8 cellular contexts compared by ENCODE assay signal in genomic region chr16:28879841-28880588, GRCh38. TPM values are rescaled to one million over a fixed set of nuclear protein-coding genes. Genes with fewer than 3 reads are reported as not detected.
DNase-seq lines count a peak whose midpoint lies in the region; ATAC-seq lines count a peak whose summit lies in the region.

No MANE protein-coding gene starts in this region.

- H3K4me1 ChIP-seq in ectodermal cell (ENCODE audit: control insufficient read depth, insufficient read depth, low read length) = peaks cover 28% of the 10 kb centered on the region

- no peaks in the 10 kb centered on the region for H3K36me3 ChIP-seq in ectodermal cell (ENCODE audit: control insufficient read depth, insufficient read depth, low read length)

- CTCF ChIA-PET in activated CD4-positive, alpha-beta memory T cell treated with anti-CD3 and anti-CD28 coated beads, Interleukin-2, amount 10 ng/mL, durations not matched to agents 7 days and 5 days (lab: Charles Lee) = interaction anchor here (0.9 to 1.7 kb wide), 4 partner anchors 34 to 65 kb away, joined by 4 to 7 read pairs (median 4); partner anchors contain the start of gene TUFM

- H3K9me3 ChIP-seq in ectodermal cell (ENCODE audit: control insufficient read depth, low read length) = no peaks in the 10 kb centered on the region

- peak overlapping the region; percentile 26 for H3K27ac Mint-ChIP-seq in activated CD4-positive, alpha-beta memory T cell treated with anti-CD3 and anti-CD28 coated beads, Interleukin-2, amount 10 ng/mL, durations not matched to agents 7 days and 5 days

- H3K4me1 Mint-ChIP-seq in activated CD4-positive, alpha-beta memory T cell treated with anti-CD3 and anti-CD28 coated beads, Interleukin-2, amount 10 ng/mL, durations not matched to agents 7 days and 5 days = peaks cover 35% of the 10 kb centered on the region

- ATAC-seq in GM19438 (IDR thresholded peaks at IDR 0.05; ENCODE audit: low read depth, unreplicated experiment) = peak; percentile 82

- peaks cover 4% of the 10 kb centered on the region for H3K27me3 ChIP-seq in ectodermal cell (ENCODE audit: control insufficient read depth, insufficient read depth, low read length, poor library complexity, severe bottlenecking)

- peak overlapping the region; percentile 60 for H3K27ac ChIP-seq in ectodermal cell (ENCODE audit: insufficient read depth, low read depth, low read length, poor library complexity, severe bottlenecking)

- peak overlapping the region; percentile 88 for H3K4me3 Mint-ChIP-seq in activated CD4-positive, alpha-beta memory T cell treated with anti-CD3 and anti-CD28 coated beads, Interleukin-2, amount 10 ng/mL, durations not matched to agents 7 days and 5 days

- 1% methylated on average over 66 of the region's 66 CpGs for WGBS in ectodermal cell, 2 experiments

- no peaks in the 10 kb centered on the region for H3K36me3 Mint-ChIP-seq in activated CD4-positive, alpha-beta memory T cell treated with anti-CD3 and anti-CD28 coated beads, Interleukin-2, amount 10 ng/mL, durations not matched to agents 7 days and 5 days (ENCODE audit: low read depth)

- H3K27me3 Mint-ChIP-seq in activated CD4-positive, alpha-beta memory T cell treated with anti-CD3 and anti-CD28 coated beads, Interleukin-2, amount 10 ng/mL, durations not matched to agents 7 days and 5 days = peaks cover 6% of the 10 kb centered on the region

- DNase-seq in CD1c-positive myeloid dendritic cell (ENCODE audit: extremely low spot score) = peak; percentile 93
- peak; percentile 99 for DNase-seq in HPDE6-E6E7 (ENCODE audit: extremely low spot score)
- DNase-seq in NCI-H82 (lab: John Stamatoyannopoulos, UW) = peak; percentile 95
- DNase-seq in activated CD4-positive, alpha-beta memory T cell treated with anti-CD3 and anti-CD28 coated beads, Interleukin-2, amount 10 ng/mL, durations not matched to agents 7 days and 5 days = peak; percentile 93
- DNase-seq in medulla oblongata (ENCODE audit: extremely low spot score) = peak; percentile 90
- DNase-seq in stimulated activated CD4-positive, alpha-beta T cell treated with anti-CD3 and anti-CD28 coated beads, TNF-alpha, amount 100 ng/mL, for 1 hour (ENCODE audit: low read depth in 3 of 3, low spot score in 1 of 3) = peak; percentile 65 to 84 (median 78)

- POLR2A ChIA-PET in activated CD4-positive, alpha-beta memory T cell treated with anti-CD3 and anti-CD28 coated beads, Interleukin-2, amount 10 ng/mL, durations not matched to agents 7 days and 5 days (lab: Charles Lee) = interaction anchor here (0.7 to 4.0 kb wide), 14 partner anchors 9 to 1046 kb away, joined by 3 to 36 read pairs (median 5); partner anchors contain the start of genes ATXN2L, KCTD13, NFATC2IP and SH2B1

- peak overlapping the region; percentile 87 for H3K4me3 ChIP-seq in ectodermal cell (ENCODE audit: insufficient read depth, low read depth, low read length)

- H3K9me3 Mint-ChIP-seq in activated CD4-positive, alpha-beta memory T cell treated with anti-CD3 and anti-CD28 coated beads, Interleukin-2, amount 10 ng/mL, durations not matched to agents 7 days and 5 days = no peaks in the 10 kb centered on the region

RNA-seq across cellular contexts. Expression of gene ATP2A1, which starts 1.7 kb away (rescaled TPM):
- 1 to 10 TPM; 1.6 to 2.5 TPM for total RNA-seq in activated CD4-positive, alpha-beta memory T cell treated with anti-CD3 and anti-CD28 coated beads, Interleukin-2, amount 10 ng/mL, durations not matched to agents 7 days and 5 days
- 6.2 TPM for polyA plus RNA-seq in ectodermal cell (2013, experiment 1 of 4)
- 5.8 TPM for polyA plus RNA-seq in ectodermal cell (2013, experiment 2 of 4)
- polyA plus RNA-seq in ectodermal cell (2013, experiment 3 of 4) = 3.6 TPM
- 3.4 TPM for polyA plus RNA-seq in ectodermal cell (2013, experiment 4 of 4)

RNA-seq across cellular contexts. Expression of gene SH2B1, which starts 16.4 kb away (rescaled TPM):
- 10 to 100 TPM; 44.4 to 45.1 TPM for total RNA-seq in activated CD4-positive, alpha-beta memory T cell treated with anti-CD3 and anti-CD28 coated beads, Interleukin-2, amount 10 ng/mL, durations not matched to agents 7 days and 5 days
- polyA plus RNA-seq in ectodermal cell (2013, experiment 1 of 4) = 53.4 TPM
- 54.7 TPM for polyA plus RNA-seq in ectodermal cell (2013, experiment 2 of 4)
- 40.9 TPM for polyA plus RNA-seq in ectodermal cell (2013, experiment 3 of 4)
- 52.3 TPM for polyA plus RNA-seq in ectodermal cell (2013, experiment 4 of 4)

RNA-seq across cellular contexts. Expression of gene TUFM, which starts 33.9 kb away (rescaled TPM):
- 100 to 1,000 TPM; 107 TPM for total RNA-seq in activated CD4-positive, alpha-beta memory T cell treated with anti-CD3 and anti-CD28 coated beads, Interleukin-2, amount 10 ng/mL, durations not matched to agents 7 days and 5 days
- 165 TPM for polyA plus RNA-seq in ectodermal cell (2013, experiment 1 of 4)
- 165 TPM for polyA plus RNA-seq in ectodermal cell (2013, experiment 2 of 4)
- 117 TPM for polyA plus RNA-seq in ectodermal cell (2013, experiment 3 of 4)
- polyA plus RNA-seq in ectodermal cell (2013, experiment 4 of 4) = 132 TPM

RNA-seq across cellular contexts. Expression of gene RABEP2, which starts 45.0 kb away (rescaled TPM):
- 10 to 100 TPM; 15.7 to 16.5 TPM for total RNA-seq in activated CD4-positive, alpha-beta memory T cell treated with anti-CD3 and anti-CD28 coated beads, Interleukin-2, amount 10 ng/mL, durations not matched to agents 7 days and 5 days
- 9.6 TPM for polyA plus RNA-seq in ectodermal cell (2013, experiment 1 of 4)
- 8.4 TPM for polyA plus RNA-seq in ectodermal cell (2013, experiment 2 of 4)
- polyA plus RNA-seq in ectodermal cell (2013, experiment 3 of 4) = 5.4 TPM
- polyA plus RNA-seq in ectodermal cell (2013, experiment 4 of 4) = 7.3 TPM

RNA-seq across cellular contexts. Expression of gene CD19, which starts 51.8 kb away (rescaled TPM):
- total RNA-seq in activated CD4-positive, alpha-beta memory T cell treated with anti-CD3 and anti-CD28 coated beads, Interleukin-2, amount 10 ng/mL, durations not matched to agents 7 days and 5 days = not detected
- polyA plus RNA-seq in ectodermal cell (2013, experiment 1 of 4) = not detected
- not detected for polyA plus RNA-seq in ectodermal cell (2013, experiment 2 of 4)
- polyA plus RNA-seq in ectodermal cell (2013, experiment 3 of 4) = not detected
- polyA plus RNA-seq in ectodermal cell (2013, experiment 4 of 4) = not detected

Comparison
In these comparisons a context has a peak if more than half of its experiments do, and no peak if none do; other contexts are left out.
1. Peak in every context shown above with its lines: DNase-seq, ATAC-seq, H3K4me3 ChIP-seq and H3K27ac ChIP-seq.